ENCODE assay signal across 1 cellular context in genomic region chr11:9757809-9758675, GRCh38.
TF ChIP-seq lines count a peak whose summit lies in the region.

No MANE protein-coding gene starts in this region.

TF ChIP-seq in HepG2, 621 proteins besides CTCF, POLR2A, EP300 and RAD21 (continued from another document and continues in another):
- TF ChIP-seq ZBTB40 (IDR thresholded peaks at IDR 0.05) (no peak), ZBTB40 (CRISPR knock-in tag; IDR thresholded peaks at IDR 0.05) (no peak; the same call in none of the 2 replicates), RNF2 (conservative IDR thresholded peaks at IDR 0.05; ENCODE audit: low read depth) (no peak), ZBTB39 (CRISPR knock-in tag; IDR thresholded peaks at IDR 0.05) (no peak), ZFY (CRISPR knock-in tag; IDR thresholded peaks at IDR 0.05) (peak; percentile 73), CBFB (CRISPR knock-in tag; IDR thresholded peaks at IDR 0.05) (no peak; the same call in 1 of the 2 replicates), AGO1 (IDR thresholded peaks at IDR 0.05; ENCODE audit: low read depth, low read length, poor library complexity, severe bottlenecking) (no peak), IRX3 (CRISPR knock-in tag; IDR thresholded peaks at IDR 0.05; ENCODE audit: borderline replicate concordance, low read depth) (0 out of 2 replicates have a peak, but pooled peaks have one; percentile 10), NKX3-1 (CRISPR knock-in tag; IDR thresholded peaks at IDR 0.05) (peak; percentile 82; the same call in 1 of the 2 replicates), ZNF281 (CRISPR knock-in tag; IDR thresholded peaks at IDR 0.05; ENCODE audit: borderline replicate concordance) (no peak; the same call in 1 of the 2 replicates), PHF21A (CRISPR knock-in tag; IDR thresholded peaks at IDR 0.05) (no peak; the same call in 1 of the 2 replicates), ZNF570 (CRISPR knock-in tag; IDR thresholded peaks at IDR 0.05; ENCODE audit: borderline replicate concordance) (no peak), TEAD3 (CRISPR knock-in tag; optimal IDR thresholded peaks at IDR 0.05; ENCODE audit: borderline replicate concordance) (peak; percentile 17), KIAA2018 (CRISPR knock-in tag; IDR thresholded peaks at IDR 0.05; ENCODE audit: borderline replicate concordance) (no peak), BRCA1 (CRISPR knock-in tag; IDR thresholded peaks at IDR 0.05) (no peak), ZNF782 (CRISPR knock-in tag; IDR thresholded peaks at IDR 0.05; ENCODE audit: borderline replicate concordance) (0 out of 2 replicates have a peak, but pooled peaks have one; percentile 71), KMT2A (CRISPR knock-in tag; IDR thresholded peaks at IDR 0.05) (peak; percentile 24), ATF7 (IDR thresholded peaks at IDR 0.05) (no peak), ATF7 (CRISPR knock-in tag; IDR thresholded peaks at IDR 0.05) (no peak), ZNF552 (CRISPR knock-in tag; IDR thresholded peaks at IDR 0.05; ENCODE audit: borderline replicate concordance) (no peak), SOX5 (CRISPR knock-in tag; IDR thresholded peaks at IDR 0.05; ENCODE audit: borderline replicate concordance) (no peak), E2F1 (CRISPR knock-in tag; IDR thresholded peaks at IDR 0.05) (peak; percentile 56; the same call in 1 of the 2 replicates), ZNF878 (CRISPR knock-in tag; IDR thresholded peaks at IDR 0.05) (no peak; the same call in 1 of the 2 replicates), ZNF746 (CRISPR knock-in tag; IDR thresholded peaks at IDR 0.05) (no peak; the same call in none of the 2 replicates), MEIS2 (CRISPR knock-in tag; IDR thresholded peaks at IDR 0.05) (no peak), KDM5A (IDR thresholded peaks at IDR 0.05; ENCODE audit: borderline replicate concordance, low read length) (no peak; the same call in 1 of the 2 replicates), DRAP1 (CRISPR knock-in tag; IDR thresholded peaks at IDR 0.05) (peak; percentile 30; the same call in 1 of the 2 replicates), NRL (CRISPR knock-in tag; IDR thresholded peaks at IDR 0.05; ENCODE audit: borderline replicate concordance) (no peak; the same call in 1 of the 2 replicates), ZNF441 (CRISPR knock-in tag; IDR thresholded peaks at IDR 0.05; ENCODE audit: borderline replicate concordance) (no peak; the same call in 1 of the 2 replicates), NCOA5 (CRISPR knock-in tag; IDR thresholded peaks at IDR 0.05) (no peak), SALL2 (CRISPR knock-in tag; IDR thresholded peaks at IDR 0.05) (peak; percentile 67), BCL6 (CRISPR knock-in tag; IDR thresholded peaks at IDR 0.05) (peak; percentile 86), SNAPC2 (CRISPR knock-in tag; IDR thresholded peaks at IDR 0.05) (no peak), ISL2 (CRISPR knock-in tag; IDR thresholded peaks at IDR 0.05) (no peak), FOXA3 (CRISPR knock-in tag; IDR thresholded peaks at IDR 0.05) (no peak), RFXANK (CRISPR knock-in tag; IDR thresholded peaks at IDR 0.05) (no peak), ZNF460 (CRISPR knock-in tag; IDR thresholded peaks at IDR 0.05; ENCODE audit: borderline replicate concordance) (no peak; the same call in 1 of the 2 replicates)
